Comparison of ENCODE assay signal across 22 cellular contexts in genomic region chr7:2649139-2649838, GRCh38. TPM values are rescaled to one million over a fixed set of nuclear protein-coding genes. Genes with fewer than 3 reads are reported as not detected.
"Had no signal": no experiment of that assay in that cellular context is flagged by ENCODE, and none has a peak within 500 bp of the region (broad histone marks: within the 10 kb centered on the region; RNA-seq: fewer than 3 reads in every experiment).

No MANE protein-coding gene starts in this region.

- H3K27ac ChIP-seq: ascending aorta had no signal

- H3K9me3 ChIP-seq: ascending aorta, MG63 had no signal

- DNase-seq: activated B cell treated with CpG ODN at 0.5 μM for 24 hours; activated CD4-positive, alpha-beta T cell treated with anti-CD3 and anti-CD28 coated beads for 1 hour; activated CD4-positive, alpha-beta T cell treated with anti-CD3 and anti-CD28 coated beads, Interleukin-2, amount 10 ng/mL, durations not matched to agents 24 days and 14 days; activated CD4-positive, alpha-beta T cell treated with anti-CD3 and anti-CD28 coated beads, Interleukin-2, amount 50 U/mL, for 48 hours; activated effector memory CD4-positive, alpha-beta T cell treated with anti-CD3 and anti-CD28 coated beads, Interleukin-2, amount 50 U/mL, for 16 hours; activated naive CD4-positive, alpha-beta T cell treated with Interleukin-2 at 50 U/mL for 16 hours; activated naive CD8-positive, alpha-beta T cell treated with anti-CD3 and anti-CD28 coated beads, Interleukin-2, amount 50 U/mL, for 24 hours; activated T-cell treated with anti-CD3 and anti-CD28 coated beads, Interleukin-2, amount 50 U/mL, for 4 hours; amniotic stem cell; MG63; MV-4-11; NCI-H1092 treated with DMSO at 0.1 percent for 48 hours; NCI-H1417 treated with DMSO at 0.1 percent for 48 hours; NCI-H1694; NCI-H2029 treated with DMSO at 0.1 percent for 48 hours; NCI-H510A treated with DMSO at 0.1 percent for 48 hours; SHP77 treated with DMSO at 0.1 percent for 48 hours; T1000 had no signal

- FAIRE-seq: RCC 7860, TTC549 had no signal

- H3K27me3 ChIP-seq: ascending aorta, MG63 had no signal

- H3K4me1 ChIP-seq: ascending aorta had no signal

- H3K4me3 ChIP-seq: ascending aorta, MG63 had no signal

- ATAC-seq: activated naive CD4-positive, alpha-beta T cell treated with anti-CD3 and anti-CD28 coated beads, Interleukin-2, amount 50 U/mL, for 72 hours; activated naive CD8-positive, alpha-beta T cell treated with anti-CD3 and anti-CD28 coated beads, Interleukin-2, amount 50 U/mL, for 24 hours; activated T-cell treated with anti-CD3 and anti-CD28 coated beads, Interleukin-2, amount 50 U/mL, for 4 hours had no signal

RNA-seq across cellular contexts. Expression of gene AMZ1, which starts 38.7 kb away (rescaled TPM):
- total RNA-seq: activated CD4-positive, alpha-beta T cell treated with anti-CD3 and anti-CD28 coated beads, Interleukin-2, amount 10 ng/mL, durations not matched to agents 24 days and 14 days; ascending aorta had no signal
